In genomic region chr22:41925783-41926460, GRCh38 we compare ENCODE assay signal across 8 cellular contexts.
DNase-seq lines count a peak whose midpoint lies in the region; ATAC-seq and FAIRE-seq lines count a peak whose summit lies in the region.

No MANE protein-coding gene starts in this region.

- DNase-seq in AG20443 (ENCODE audit: low spot score) (peak; percentile 79), GM19239 (ENCODE audit: insufficient read length, low spot score) (no peak), MV-4-11 (lab: John Stamatoyannopoulos, UW) (peak; percentile 34), SHP77 treated with DMSO at 0.1 percent for 48 hours (lab: John Stamatoyannopoulos, UW) (no peak)
- peak; percentile 82 for DNase-seq in activated CD4-positive, alpha-beta T cell treated with anti-CD3 and anti-CD28 coated beads, Interleukin-2, amount 50 U/mL, for 1 hour
- peak; percentile 75 for DNase-seq in effector CD4-positive, alpha-beta T cell
- peak; percentile 87 for DNase-seq in stimulated activated naive CD8-positive, alpha-beta T cell treated with anti-CD3 and anti-CD28 coated beads, Interleukin-15, Interleukin-2, amounts not matched to agents 100 U/mL and 50 U/mL, for 24 hours

- ATAC-seq in stimulated activated naive CD8-positive, alpha-beta T cell treated with anti-CD3 and anti-CD28 coated beads, Interleukin-15, Interleukin-2, amounts not matched to agents 100 U/mL and 50 U/mL, for 24 hours = peak; percentile 78

- H3K27me3 ChIP-seq in muscle layer of duodenum (ENCODE audit: low read depth, low read length) = peaks cover 9% of the 10 kb centered on the region

- peak overlapping the region; percentile 21 to 58 for H3K4me3 ChIP-seq in muscle layer of duodenum (ENCODE audit: low read depth in 1 of 2, low read length in 2 of 2)

- H3K27ac ChIP-seq in muscle layer of duodenum (ENCODE audit: low read length) = no peak overlapping the region

- H3K4me1 ChIP-seq in muscle layer of duodenum (ENCODE audit: control insufficient read depth in 1 of 2, insufficient read depth in 2 of 2, low read length in 2 of 2) = peaks cover 0 to 9% of the 10 kb centered on the region in 2 donors

- no peaks in the 10 kb centered on the region for H3K36me3 ChIP-seq in muscle layer of duodenum (ENCODE audit: control insufficient read depth in 1 of 2, insufficient read depth in 2 of 2, low read length in 2 of 2)

- no peaks in the 10 kb centered on the region for H3K9me3 ChIP-seq in muscle layer of duodenum (ENCODE audit: control insufficient read depth in 1 of 2, low read length in 2 of 2)

- peak; percentile 90 for FAIRE-seq in GM19239 (lab: Jason Lieb, UNC)

Comparison
In these comparisons a context has a peak if more than half of its experiments do, and no peak if none do; other contexts are left out.
1. DNase-seq: peak in AG20443 (single experiment), MV-4-11 (single experiment), activated CD4-positive, alpha-beta T cell treated with anti-CD3 and anti-CD28 coated beads, Interleukin-2, amount 50 U/mL, for 1 hour (single experiment), effector CD4-positive, alpha-beta T cell (single experiment) and stimulated activated naive CD8-positive, alpha-beta T cell treated with anti-CD3 and anti-CD28 coated beads, Interleukin-15, Interleukin-2, amounts not matched to agents 100 U/mL and 50 U/mL, for 24 hours (single experiment); none in GM19239 (single experiment) and SHP77 treated with DMSO at 0.1 percent for 48 hours (single experiment).